10 cellular contexts compared by ENCODE assay signal in the genomic region with DNA sequence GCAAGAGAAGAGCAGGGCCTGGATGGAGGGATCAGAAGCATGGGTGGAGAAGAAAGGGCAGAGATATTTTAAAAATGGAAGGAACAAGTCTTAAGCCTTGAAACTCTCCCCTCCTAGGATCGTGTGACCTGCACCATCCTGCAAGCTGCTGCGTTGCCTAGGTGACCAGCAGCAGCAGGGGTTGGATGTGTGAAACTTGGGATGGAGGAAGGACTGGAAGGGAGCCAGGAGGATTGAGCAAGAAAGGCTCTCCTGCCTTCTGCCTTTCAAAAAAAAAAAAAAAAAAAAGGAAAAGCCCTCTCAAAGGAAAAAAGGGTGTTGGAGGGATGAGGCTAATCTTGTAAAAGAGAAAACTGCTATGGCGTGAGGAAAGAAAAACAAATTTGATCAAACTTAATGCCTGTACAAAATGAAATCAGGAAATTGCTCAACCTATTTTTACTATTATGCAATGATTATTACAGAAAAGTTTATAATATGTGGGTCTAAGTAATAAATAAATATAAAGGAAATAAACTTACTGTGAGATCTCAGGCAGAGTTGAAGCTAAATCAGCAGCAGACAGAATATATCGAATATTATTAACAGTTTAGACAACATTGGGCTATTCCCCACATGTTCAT.
DNase-seq lines count a peak whose midpoint lies in the region; ATAC-seq lines count a peak whose summit lies in the region.
"Had no signal": no experiment of that assay in that cellular context is flagged by ENCODE, and none has a peak within 500 bp of the region (broad histone marks: within the 10 kb centered on the region; RNA-seq: fewer than 3 reads in every experiment).

No MANE protein-coding gene starts in this region.

- no peaks in the 10 kb centered on the region for H3K27me3 Mint-ChIP-seq in activated CD8-positive, alpha-beta T cell treated with anti-CD3 and anti-CD28 coated beads, Interleukin-2, amount 10 ng/mL, durations not matched to agents 7 days and 5 days (ENCODE audit: low read depth)
- H3K27me3 Mint-ChIP-seq: memory B cell had no signal

- no peaks in the 10 kb centered on the region for H3K36me3 Mint-ChIP-seq in activated CD8-positive, alpha-beta T cell treated with anti-CD3 and anti-CD28 coated beads, Interleukin-2, amount 10 ng/mL, durations not matched to agents 7 days and 5 days (ENCODE audit: low read depth)
- H3K36me3 Mint-ChIP-seq: memory B cell had no signal

- peaks cover 7% of the 10 kb centered on the region for H3K4me1 Mint-ChIP-seq in activated CD8-positive, alpha-beta T cell treated with anti-CD3 and anti-CD28 coated beads, Interleukin-2, amount 10 ng/mL, durations not matched to agents 7 days and 5 days (ENCODE audit: low read depth)
- H3K4me1 Mint-ChIP-seq: memory B cell had no signal

- no peak overlapping the region for H3K4me3 Mint-ChIP-seq in activated CD8-positive, alpha-beta T cell treated with anti-CD3 and anti-CD28 coated beads, Interleukin-2, amount 10 ng/mL, durations not matched to agents 7 days and 5 days
- H3K4me3 Mint-ChIP-seq: memory B cell had no signal

- ATAC-seq in Right ventricle myocardium superior (ENCODE audit: poor library complexity): peak; percentile 93
- no peak for ATAC-seq in HG03280 (IDR thresholded peaks at IDR 0.05; ENCODE audit: unreplicated experiment)
- no peak for ATAC-seq in activated CD8-positive, alpha-beta T cell treated with anti-CD3 and anti-CD28 coated beads, Interleukin-2, amount 10 ng/mL, durations not matched to agents 7 days and 5 days

- POLR2A ChIA-PET in activated CD8-positive, alpha-beta T cell treated with anti-CD3 and anti-CD28 coated beads, Interleukin-2, amount 10 ng/mL, durations not matched to agents 7 days and 5 days (lab: Charles Lee): no interaction called here

- DNase-seq in GM03348 (ENCODE audit: low spot score) (peak; percentile 46), NCI-H748 (lab: John Stamatoyannopoulos, UW; ENCODE audit: unreplicated experiment) (peak; percentile 78), Right ventricle myocardium superior (peak; percentile 72), retina (peak; percentile 61)
- DNase-seq in stimulated activated CD8-positive, alpha-beta memory T cell treated with anti-CD3 and anti-CD28 coated beads, Interleukin-4, amount 100 ng/mL, for 48 hours: no peak
- no peak for DNase-seq in stimulated activated naive CD4-positive, alpha-beta T cell (lab: John Stamatoyannopoulos, UW)
- no peak for DNase-seq in activated CD8-positive, alpha-beta T cell treated with anti-CD3 and anti-CD28 coated beads, Interleukin-2, amount 10 ng/mL, durations not matched to agents 7 days and 5 days
- DNase-seq: KBM-7 had no signal

- H3K27ac Mint-ChIP-seq in activated CD8-positive, alpha-beta T cell treated with anti-CD3 and anti-CD28 coated beads, Interleukin-2, amount 10 ng/mL, durations not matched to agents 7 days and 5 days: no peak overlapping the region
- H3K27ac Mint-ChIP-seq: memory B cell had no signal

- intact Hi-C loops in Right ventricle myocardium superior (cut with DNase I): no loop called here

- CTCF ChIA-PET in activated CD8-positive, alpha-beta T cell treated with anti-CD3 and anti-CD28 coated beads, Interleukin-2, amount 10 ng/mL, durations not matched to agents 7 days and 5 days (lab: Charles Lee): interaction anchor here (1.4 kb wide), 1 partner anchor 14 kb away, joined by 3 read pairs; no protein-coding TSS in a partner anchor

- H3K9me3 Mint-ChIP-seq in activated CD8-positive, alpha-beta T cell treated with anti-CD3 and anti-CD28 coated beads, Interleukin-2, amount 10 ng/mL, durations not matched to agents 7 days and 5 days (ENCODE audit: insufficient read depth): no peaks in the 10 kb centered on the region
- H3K9me3 Mint-ChIP-seq: memory B cell had no signal

Comparison
In these comparisons a context has a peak if more than half of its experiments do, and no peak if none do; other contexts are left out.
1. DNase-seq: peak in GM03348 (single experiment), NCI-H748 (single experiment), Right ventricle myocardium superior (single experiment) and retina (single experiment); none in stimulated activated CD8-positive, alpha-beta memory T cell treated with anti-CD3 and anti-CD28 coated beads, Interleukin-4, amount 100 ng/mL, for 48 hours (single experiment), stimulated activated naive CD4-positive, alpha-beta T cell (0 of 6) and activated CD8-positive, alpha-beta T cell treated with anti-CD3 and anti-CD28 coated beads, Interleukin-2, amount 10 ng/mL, durations not matched to agents 7 days and 5 days (single experiment).